ENCODE assay signal across 28 cellular contexts in genomic region chr9:130313103-130313858, GRCh38. TPM values are rescaled to one million over a fixed set of nuclear protein-coding genes. Genes with fewer than 3 reads are reported as not detected.
DNase-seq lines count a peak whose midpoint lies in the region; ATAC-seq and TF ChIP-seq lines count a peak whose summit lies in the region.
"Had no signal": no experiment of that assay in that cellular context is flagged by ENCODE, and none has a peak within 500 bp of the region (broad histone marks: within the 10 kb centered on the region; RNA-seq: fewer than 3 reads in every experiment).

No MANE protein-coding gene starts in this region.

- H3K9me3 ChIP-seq in colonic mucosa (no peaks in the 10 kb centered on the region), mucosa of descending colon (no peaks in the 10 kb centered on the region), OCI-LY7 (ENCODE audit: low read length) (no peaks in the 10 kb centered on the region), uterus (no peaks in the 10 kb centered on the region)
- H3K9me3 ChIP-seq: adrenal gland, BLaER1, Caco-2, gastroesophageal sphincter had no signal

- H3K4me3 ChIP-seq in colonic mucosa: no peak overlapping the region
- no peak overlapping the region for H3K4me3 ChIP-seq in mucosa of descending colon
- H3K4me3 ChIP-seq in OCI-LY7 (ENCODE audit: low read depth, low read length, poor library complexity, severe bottlenecking): no peak overlapping the region
- no peak overlapping the region for H3K4me3 ChIP-seq in uterus
- H3K4me3 ChIP-seq: adrenal gland, BLaER1, gastroesophageal sphincter, SK-N-MC had no signal

- H3K27ac ChIP-seq in colonic mucosa (no peak overlapping the region), OCI-LY7 (ENCODE audit: low read depth, low read length, poor library complexity, severe bottlenecking) (no peak overlapping the region), uterus (no peak overlapping the region)
- H3K27ac ChIP-seq: adrenal gland, BLaER1, HL-60, SK-N-MC had no signal

- BruUV-seq in OCI-LY7 (replicated peaks; lab: Mats Ljungman, UMichigan): no TSS peak

- H3K79me2 ChIP-seq in OCI-LY7 (ENCODE audit: insufficient read depth, low read depth, low read length): no peaks in the 10 kb centered on the region

- peak; percentile 53 for DNase-seq in A172 (ENCODE audit: low spot score)
- DNase-seq in M059J (ENCODE audit: low read depth): peak; percentile 39
- DNase-seq in colonic mucosa: peak; percentile 44
- peak; percentile 43 to 61 (median 48) for DNase-seq in mucosa of descending colon
- DNase-seq in OCI-LY7 (ENCODE audit: low spot score): no peak
- DNase-seq in uterus: no peak
- DNase-seq in activated CD4-positive, alpha-beta T cell treated with anti-CD3 and anti-CD28 coated beads for 1 hour: no peak
- DNase-seq: activated CD4-positive, alpha-beta T cell treated with anti-CD3 and anti-CD28 coated beads for 48 hours; activated naive CD4-positive, alpha-beta T cell; activated T-cell treated with anti-CD3 and anti-CD28 coated beads, Interleukin-2, amount 50 U/mL, for 4 hours; adrenal gland; Caco-2; cortex of kidney; endodermal cell; naive B cell; NCI-H1417; nucleus accumbens; stimulated activated CD4-positive, alpha-beta T cell treated with anti-CD3 and anti-CD28 coated beads, Interleukin-12 subunit alpha, Interleukin-12 subunit beta, amount 100 ng/mL, for 4 hours; stimulated activated CD4-positive, alpha-beta T cell treated with anti-CD3 and anti-CD28 coated beads, Interleukin-4, amount 100 ng/mL, for 4 hours; stimulated activated naive CD4-positive, alpha-beta T cell had no signal

- no peaks in the 10 kb centered on the region for H4K20me1 ChIP-seq in OCI-LY7 (ENCODE audit: insufficient read depth, low read length)
- H4K20me1 ChIP-seq: BLaER1 had no signal

- ATAC-seq in mucosa of descending colon (peak; percentile 81), HG03442 (IDR thresholded peaks at IDR 0.05; ENCODE audit: unreplicated experiment) (no peak)
- ATAC-seq: activated T-cell treated with anti-CD3 and anti-CD28 coated beads, Interleukin-2, amount 50 U/mL, for 4 hours; gastroesophageal sphincter; Panc1 had no signal

- H3K4me1 ChIP-seq in colonic mucosa (no peaks in the 10 kb centered on the region), mucosa of descending colon (ENCODE audit: low read depth) (peaks cover 7% of the 10 kb centered on the region), OCI-LY7 (ENCODE audit: insufficient read depth, low read length, poor library complexity, severe bottlenecking) (no peaks in the 10 kb centered on the region), uterus (peaks cover 0 to 6% of the 10 kb centered on the region in 2 donors)
- H3K4me1 ChIP-seq: adrenal gland, BLaER1, Caco-2 had no signal

- CTCF ChIA-PET in OCI-LY7 (lab: Charles Lee; ENCODE audit: unreplicated experiment): no interaction called here

- H3K36me3 ChIP-seq in colonic mucosa (no peaks in the 10 kb centered on the region), mucosa of descending colon (ENCODE audit: low read depth) (no peaks in the 10 kb centered on the region), OCI-LY7 (ENCODE audit: insufficient read depth, low read length) (no peaks in the 10 kb centered on the region), uterus (no peaks in the 10 kb centered on the region)
- H3K36me3 ChIP-seq: adrenal gland, BLaER1 had no signal

- no peak for TF ChIP-seq POLR2A in uterus (IDR thresholded peaks at IDR 0.05)

- peak overlapping the region in 1 of 2 donors; percentile 55 for H3K9ac ChIP-seq in colonic mucosa (ENCODE audit: low read depth in 2 of 2, low read length in 2 of 2)
- H3K9ac ChIP-seq: BLaER1 had no signal

- TF ChIP-seq CTCF in colonic mucosa (IDR thresholded peaks at IDR 0.05): no peak
- no peak for TF ChIP-seq CTCF in mucosa of descending colon (IDR thresholded peaks at IDR 0.05)
- no peak for TF ChIP-seq CTCF in OCI-LY7 (conservative IDR thresholded peaks at IDR 0.05; ENCODE audit: low read length)
- no peak for TF ChIP-seq CTCF in uterus (IDR thresholded peaks at IDR 0.05)

- no peaks in the 10 kb centered on the region for H3K27me3 ChIP-seq in colonic mucosa
- no peaks in the 10 kb centered on the region for H3K27me3 ChIP-seq in uterus
- H3K27me3 ChIP-seq: adrenal gland, BLaER1, gastroesophageal sphincter had no signal

- no peaks in the 10 kb centered on the region for H3K9me2 ChIP-seq in OCI-LY7 (ENCODE audit: insufficient read depth, low read length)

- H2AFZ ChIP-seq in OCI-LY7 (ENCODE audit: low read length): no peak overlapping the region

- no peak overlapping the region for H3K4me2 ChIP-seq in OCI-LY7 (ENCODE audit: low read length)
- H3K4me2 ChIP-seq: BLaER1 had no signal

- intact Hi-C loops in colonic mucosa (cut with DNase I) (no loop called here), mucosa of descending colon (cut with DNase I, micrococcal nuclease) (no loop called here), OCI-LY7 (cut with micrococcal nuclease; ENCODE audit: unreplicated experiment) (no loop called here), uterus (cut with DNase I; ENCODE audit: low total_unique reads) (no loop called here)

- POLR2A ChIA-PET in OCI-LY7 (lab: Charles Lee): interaction anchor here (0.5 kb wide), 1 partner anchor 128 kb away, joined by 4 read pairs; no protein-coding TSS in a partner anchor

RNA-seq across cellular contexts. Expression of gene HMCN2, which starts 47.7 kb away (rescaled TPM):
- total RNA-seq in A172 (2014; rRNA removed; shearing (Covaris generic)): 0.02 and 0.05 TPM in 2 replicates
- 0.66 TPM in 1 of 2 replicates, not detected in the other for total RNA-seq in M059J (2014; rRNA removed; shearing (Covaris generic))
- total RNA-seq in colonic mucosa: 10 to 100 TPM; 20.1 to 30.6 TPM
- total RNA-seq in mucosa of descending colon: 10 to 100 TPM; 28.1 to 40.5 (median 33.2) TPM
- not detected in 2 replicates for total RNA-seq in OCI-LY7 (2014; rRNA removed; shearing (Covaris generic))
- not detected in 2 replicates for total RNA-seq in OCI-LY7 (2022)
- 10 to 100 TPM in 3 of 4 donors, 1 to 10 TPM in 1; 1.8 to 46.7 (median 24.4) TPM for total RNA-seq in uterus
- total RNA-seq: MCF 10A; T-helper 2 cell treated with Interferon-gamma antibody and Interleukin-4, amounts not matched to agents 100 ng/mL and 5 ng/mL, for 36 hours had no signal

Comparison
In these comparisons a context has a peak if more than half of its experiments do, and no peak if none do; other contexts are left out.
1. DNase-seq: peak in A172 (single experiment), M059J (single experiment), colonic mucosa (single experiment) and mucosa of descending colon (3 of 3); none in OCI-LY7 (single experiment), uterus (0 of 2) and activated CD4-positive, alpha-beta T cell treated with anti-CD3 and anti-CD28 coated beads for 1 hour (single experiment).